Comparison of ENCODE assay signal across 8 cellular contexts in the genomic region with DNA sequence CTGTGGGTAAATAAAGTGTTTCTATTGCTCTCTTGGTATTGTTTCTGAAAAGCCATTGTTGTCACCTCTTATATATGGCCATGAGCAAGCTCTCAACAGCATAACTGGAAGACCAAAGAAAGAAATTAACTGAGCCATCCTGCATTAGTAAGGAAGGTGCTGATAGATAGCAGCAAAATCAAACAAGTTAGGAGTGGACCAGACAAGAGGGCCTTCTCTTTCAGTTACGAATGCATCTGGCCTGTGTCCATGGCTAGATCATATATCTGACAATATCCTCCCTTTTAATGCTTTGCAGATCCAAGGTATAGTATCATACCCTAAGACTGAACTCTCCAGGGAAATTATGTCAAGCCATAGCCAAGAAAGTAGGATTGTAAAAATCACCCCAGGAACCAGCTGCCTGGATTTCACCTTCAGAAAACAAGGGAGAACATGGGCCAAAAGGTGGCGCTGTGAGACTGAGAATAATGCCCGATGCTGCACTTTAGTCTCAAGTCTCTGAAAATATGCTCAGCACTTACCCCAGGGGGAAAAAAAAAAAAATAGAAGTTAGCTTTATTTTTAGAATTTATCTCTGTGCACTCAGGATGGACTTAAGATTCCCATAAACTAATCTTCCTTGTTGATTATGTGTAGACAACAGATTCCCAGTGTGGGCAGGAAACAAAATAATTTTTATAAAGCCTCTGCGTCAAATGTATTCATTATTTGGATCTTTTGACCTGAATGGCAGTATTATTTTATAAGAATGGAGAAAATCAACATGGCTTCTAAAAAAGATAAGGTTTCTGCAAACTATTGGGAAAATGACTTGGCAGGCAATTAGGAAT.
DNase-seq lines count a peak whose midpoint lies in the region; ATAC-seq and TF ChIP-seq lines count a peak whose summit lies in the region.

No MANE protein-coding gene starts in this region.

- no peaks in the 10 kb centered on the region for H3K9me2 ChIP-seq in MM.1S (replicated peaks; ENCODE audit: insufficient read depth, low read length)

- H3K27ac ChIP-seq in MM.1S (ENCODE audit: low read length) (no peak overlapping the region), SK-N-MC (no peak overlapping the region), upper lobe of right lung (no peak overlapping the region)

- peak; percentile 88 for ATAC-seq in GM21515 (IDR thresholded peaks at IDR 0.05; ENCODE audit: unreplicated experiment)
- peak; percentile 92 for ATAC-seq in upper lobe of right lung

- no peak overlapping the region for H3K4me2 ChIP-seq in MM.1S (ENCODE audit: low read depth, low read length)

- H3K4me1 Mint-ChIP-seq in CD14-positive monocyte: no peaks in the 10 kb centered on the region
- H3K4me1 Mint-ChIP-seq in activated naive CD4-positive, alpha-beta T cell treated with anti-CD3 and anti-CD28 coated beads for 36 hours (ENCODE audit: low read depth): peaks cover 7% of the 10 kb centered on the region

- H3K9ac ChIP-seq in MM.1S (ENCODE audit: low read length): no peak overlapping the region
- H3K9ac ChIP-seq in SK-N-MC (ENCODE audit: insufficient read length): no peak overlapping the region

- no peak overlapping the region for H2AFZ ChIP-seq in MM.1S (ENCODE audit: low read length)

- H3K4me3 ChIP-seq in MM.1S (ENCODE audit: low read length): no peak overlapping the region
- H3K4me3 ChIP-seq in SK-N-MC: no peak overlapping the region
- H3K4me3 ChIP-seq in upper lobe of right lung: no peak overlapping the region

- H3K36me3 ChIP-seq in MM.1S (replicated peaks; ENCODE audit: insufficient read depth, low read length) (no peaks in the 10 kb centered on the region), SK-N-MC (ENCODE audit: insufficient read depth, low read length) (no peaks in the 10 kb centered on the region), upper lobe of right lung (no peaks in the 10 kb centered on the region)

- DNase-seq in CD14-positive monocyte (ENCODE audit: low spot score): peak; percentile 49
- DNase-seq in MM.1S: peak; percentile 81
- peak; percentile 69 for DNase-seq in SK-N-MC (ENCODE audit: low read depth, low spot score)
- peak; percentile 96 for DNase-seq in activated naive CD4-positive, alpha-beta T cell treated with anti-CD3 and anti-CD28 coated beads for 36 hours
- peak; percentile 71 for DNase-seq in glomerular visceral epithelial cell (ENCODE audit: extremely low spot score)
- DNase-seq in posterior cingulate gyrus: peak; percentile 51 to 96 (median 83)
- peak; percentile 73 for DNase-seq in upper lobe of right lung

- CTCF ChIA-PET in activated naive CD4-positive, alpha-beta T cell treated with anti-CD3 and anti-CD28 coated beads for 36 hours (lab: Charles Lee): interaction anchor here (0.6 to 13.7 kb wide), 38 partner anchors 9 to 778 kb away, joined by 3 to 190 read pairs (median 4); no protein-coding TSS in a partner anchor

- no peaks in the 10 kb centered on the region for H3K9me3 ChIP-seq in MM.1S (replicated peaks; ENCODE audit: insufficient read depth, low read length)
- H3K9me3 ChIP-seq in SK-N-MC (ENCODE audit: low read depth, low read length): no peaks in the 10 kb centered on the region
- no peaks in the 10 kb centered on the region for H3K9me3 ChIP-seq in upper lobe of right lung

- no peaks in the 10 kb centered on the region for H3F3A ChIP-seq in MM.1S (ENCODE audit: insufficient read depth, low read length)

- no peak overlapping the region for H3K4me3 Mint-ChIP-seq in CD14-positive monocyte
- H3K4me3 Mint-ChIP-seq in activated naive CD4-positive, alpha-beta T cell treated with anti-CD3 and anti-CD28 coated beads for 36 hours: no peak overlapping the region

- intact Hi-C loops in CD14-positive monocyte (cut with micrococcal nuclease) (loop anchor here in 1 of 2 donors (5.0 to 10.0 kb wide), 4 partner anchors 463 to 783 kb away; a partner anchor contains a TSS), posterior cingulate gyrus (cut with DNase I) (loop anchor here (1.0 to 10.0 kb wide), 5 partner anchors 123 to 785 kb away; no protein-coding TSS in a partner anchor), upper lobe of right lung (cut with DNase I) (loop anchor here (10.0 kb wide), 2 partner anchors 453 to 653 kb away; no protein-coding TSS in a partner anchor)
- intact Hi-C loops in activated naive CD4-positive, alpha-beta T cell treated with anti-CD3 and anti-CD28 coated beads for 36 hours (cut with micrococcal nuclease): loop anchor here (1.0 to 2.0 kb wide), 11 partner anchors 119 to 785 kb away; no protein-coding TSS in a partner anchor

- H3K27ac Mint-ChIP-seq in CD14-positive monocyte: no peak overlapping the region
- no peak overlapping the region for H3K27ac Mint-ChIP-seq in activated naive CD4-positive, alpha-beta T cell treated with anti-CD3 and anti-CD28 coated beads for 36 hours

- no peaks in the 10 kb centered on the region for H3K36me3 Mint-ChIP-seq in CD14-positive monocyte
- no peaks in the 10 kb centered on the region for H3K36me3 Mint-ChIP-seq in activated naive CD4-positive, alpha-beta T cell treated with anti-CD3 and anti-CD28 coated beads for 36 hours (ENCODE audit: low read depth)

- no peaks in the 10 kb centered on the region for H3K79me2 ChIP-seq in MM.1S (ENCODE audit: low read length)

- H3K27me3 ChIP-seq in MM.1S (replicated peaks; ENCODE audit: insufficient read depth, low read length) (no peaks in the 10 kb centered on the region), upper lobe of right lung (no peaks in the 10 kb centered on the region)

- no peaks in the 10 kb centered on the region for H3K9me3 Mint-ChIP-seq in CD14-positive monocyte
- H3K9me3 Mint-ChIP-seq in activated naive CD4-positive, alpha-beta T cell treated with anti-CD3 and anti-CD28 coated beads for 36 hours: no peaks in the 10 kb centered on the region

- TF ChIP-seq CTCF in CD14-positive monocyte (IDR thresholded peaks at IDR 0.05) (peak; percentile 83), MM.1S (IDR thresholded peaks at IDR 0.05; ENCODE audit: low read length) (peak; percentile 70), upper lobe of right lung (IDR thresholded peaks at IDR 0.05) (peak; percentile 84)

- H3K4me1 ChIP-seq in MM.1S (ENCODE audit: low read length) (no peaks in the 10 kb centered on the region), upper lobe of right lung (no peaks in the 10 kb centered on the region)

- peaks cover 0 to 1% (median 0%) of the 10 kb centered on the region in 3 donors for H3K27me3 Mint-ChIP-seq in CD14-positive monocyte (ENCODE audit: low read depth in 3 of 3)
- no peaks in the 10 kb centered on the region for H3K27me3 Mint-ChIP-seq in activated naive CD4-positive, alpha-beta T cell treated with anti-CD3 and anti-CD28 coated beads for 36 hours (ENCODE audit: low read depth)

- H4K20me1 ChIP-seq in MM.1S (ENCODE audit: insufficient read depth, low read length): no peaks in the 10 kb centered on the region
